In genomic region chr3:193711523-193711963, GRCh38 we compare ENCODE assay signal across 16 cellular contexts.
DNase-seq lines count a peak whose midpoint lies in the region; ATAC-seq and TF ChIP-seq lines count a peak whose summit lies in the region.
"Had no signal": no experiment of that assay in that cellular context is flagged by ENCODE, and none has a peak within 500 bp of the region (broad histone marks: within the 10 kb centered on the region; RNA-seq: fewer than 3 reads in every experiment).

No MANE protein-coding gene starts in this region.

- TF ChIP-seq POLR2A in esophagus muscularis mucosa (IDR thresholded peaks at IDR 0.05; ENCODE audit: low read depth), result no peak

- H4K20me1 ChIP-seq in PC-9 (ENCODE audit: insufficient read depth), result no peaks in the 10 kb centered on the region

- H3K36me3 Mint-ChIP-seq in neural crest cell (ENCODE audit: low read depth), result peaks cover 20% of the 10 kb centered on the region

- POLR2A ChIA-PET in PC-9 (lab: Charles Lee; ENCODE audit: unreplicated experiment), result no interaction called here

- CTCF ChIA-PET in PC-9 (lab: Charles Lee), result no interaction called here

- BruUV-seq in PC-9 (replicated peaks; lab: Mats Ljungman, UMichigan), result no TSS peak

- H3K27me3 Mint-ChIP-seq in neural crest cell (ENCODE audit: low read depth), result peaks cover 70% of the 10 kb centered on the region

- 83% methylated on average over 9 of the region's 9 CpGs for WGBS in esophagus muscularis mucosa

- H3K4me3 ChIP-seq in esophagus muscularis mucosa (no peak overlapping the region), PC-9 (no peak overlapping the region)
- H3K4me3 ChIP-seq: MG63 had no signal

- H3K9me3 Mint-ChIP-seq in neural crest cell, result peaks cover 3% of the 10 kb centered on the region

- H3K9me2 ChIP-seq in PC-9 (ENCODE audit: insufficient read depth), result no peaks in the 10 kb centered on the region

- ATAC-seq in HG03565 (IDR thresholded peaks at IDR 0.05; ENCODE audit: unreplicated experiment), result no peak
- no peak for ATAC-seq in HG03432 (IDR thresholded peaks at IDR 0.05; ENCODE audit: unreplicated experiment)

- H3K4me3 Mint-ChIP-seq in neural crest cell, result peak overlapping the region; percentile 86

- no peaks in the 10 kb centered on the region for H3K36me3 ChIP-seq in esophagus muscularis mucosa
- no peaks in the 10 kb centered on the region for H3K36me3 ChIP-seq in PC-9 (ENCODE audit: low read depth)
- H3K36me3 ChIP-seq: MG63 had no signal

- peak overlapping the region; percentile 85 for H3K27ac Mint-ChIP-seq in neural crest cell (ENCODE audit: unreplicated experiment)

- H3K4me1 Mint-ChIP-seq in neural crest cell, result peaks cover 51% of the 10 kb centered on the region

- H3K9me3 ChIP-seq in esophagus muscularis mucosa, result peaks cover 0 to 10% (median 3%) of the 10 kb centered on the region in 4 donors
- H3K9me3 ChIP-seq in PC-9 (ENCODE audit: insufficient read depth, low read depth), result peaks cover 16% of the 10 kb centered on the region

- H3K27ac ChIP-seq in esophagus muscularis mucosa (replicated peaks in 1 of 4), result peak overlapping the region in 2 of 4 donors; percentile 10 to 30
- no peak overlapping the region for H3K27ac ChIP-seq in PC-9
- H3K27ac ChIP-seq: C4-2B, RWPE1 had no signal

- no peaks in the 10 kb centered on the region for H3K4me1 ChIP-seq in esophagus muscularis mucosa
- no peaks in the 10 kb centered on the region for H3K4me1 ChIP-seq in PC-9 (replicated peaks; ENCODE audit: insufficient read depth)

- H2AFZ ChIP-seq in PC-9, result no peak overlapping the region

- no peaks in the 10 kb centered on the region for H3K27me3 ChIP-seq in esophagus muscularis mucosa
- H3K27me3 ChIP-seq in PC-9 (ENCODE audit: insufficient read depth, low read depth), result no peaks in the 10 kb centered on the region
- H3K27me3 ChIP-seq: MG63 had no signal

- no peaks in the 10 kb centered on the region for H3F3A ChIP-seq in PC-9 (ENCODE audit: insufficient read depth, low read depth)

- intact Hi-C loops in esophagus muscularis mucosa (cut with DNase I), result no loop called here
- intact Hi-C loops in PC-9 (cut with micrococcal nuclease; ENCODE audit: unreplicated experiment), result no loop called here

- TF ChIP-seq CTCF in esophagus muscularis mucosa (IDR thresholded peaks at IDR 0.05) (no peak), neural crest cell (conservative IDR thresholded peaks at IDR 0.05) (no peak), PC-9 (conservative IDR thresholded peaks at IDR 0.05) (no peak)

- H3K4me2 ChIP-seq in PC-9, result no peak overlapping the region

- H3K79me2 ChIP-seq in PC-9 (ENCODE audit: low read depth), result no peaks in the 10 kb centered on the region

- DNase-seq in ELF-1 (ENCODE audit: low read depth, low spot score) (peak; percentile 48), HuH-7.5 (ENCODE audit: low spot score) (peak; percentile 24), esophagus muscularis mucosa (ENCODE audit: extremely low spot score) (peak; percentile 75), neural crest cell (ENCODE audit: low read depth, low spot score) (peak; percentile 76), PC-9 (no peak), GM19240 (ENCODE audit: insufficient read length, low spot score) (no peak)
- DNase-seq: HCEC 1CT; MG63; NCI-H1105 treated with DMSO at 0.1 percent for 48 hours; NCI-H187 treated with DMSO at 0.1 percent for 48 hours; NCI-H526 treated with DMSO at 0.1 percent for 48 hours; NK-92 treated with Interleukin-12 subunit alpha and Interleukin-12 subunit beta, amount 100 ng/mL, for 24 hours had no signal

- no peak for TF ChIP-seq EP300 in esophagus muscularis mucosa (IDR thresholded peaks at IDR 0.05)

Comparison
In these comparisons a context has a peak if more than half of its experiments do, and no peak if none do; other contexts are left out.
1. DNase-seq: peak in ELF-1 (single experiment), HuH-7.5 (single experiment), esophagus muscularis mucosa (single experiment) and neural crest cell (single experiment); none in PC-9 (0 of 2) and GM19240 (single experiment).